Comparison of ENCODE assay signal across 1 cellular context in the genomic region with DNA sequence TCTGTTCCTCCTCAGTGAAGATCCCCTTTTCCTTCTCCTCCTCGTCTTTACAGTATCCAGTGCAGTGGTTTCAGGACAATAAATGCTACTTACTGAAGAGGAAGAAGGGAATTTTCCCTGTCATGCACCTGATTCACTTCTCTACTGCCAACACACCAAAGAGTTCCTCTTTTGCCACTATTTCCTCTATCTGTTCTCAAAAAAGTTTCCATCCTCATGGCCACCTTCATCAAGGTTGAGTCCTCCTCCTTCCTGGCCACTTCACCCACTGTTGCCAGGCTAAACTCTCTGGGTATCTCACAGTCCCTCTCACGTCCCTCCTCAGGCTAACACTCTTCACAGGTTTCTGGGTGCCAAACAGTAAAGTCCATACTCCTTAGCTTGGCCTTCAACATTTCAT.
TF ChIP-seq lines count a peak whose summit lies in the region.

No MANE protein-coding gene starts in this region.

TF ChIP-seq in HepG2, 621 proteins besides CTCF, POLR2A, EP300 and RAD21 (continued from another document):
- TF ChIP-seq KLF15 (CRISPR knock-in tag; IDR thresholded peaks at IDR 0.05; ENCODE audit: borderline replicate concordance) (no peak), FOXK2 (IDR thresholded peaks at IDR 0.05) (no peak), RCOR2 (CRISPR knock-in tag; IDR thresholded peaks at IDR 0.05) (no peak), LCORL (IDR thresholded peaks at IDR 0.05) (no peak), LCORL (CRISPR knock-in tag; IDR thresholded peaks at IDR 0.05) (no peak), CENPX (CRISPR knock-in tag; IDR thresholded peaks at IDR 0.05) (no peak), ZFP41 (CRISPR knock-in tag; IDR thresholded peaks at IDR 0.05; ENCODE audit: borderline replicate concordance) (no peak), BHLHE40 (IDR thresholded peaks at IDR 0.05; ENCODE audit: low read length) (no peak), ZNF616 (CRISPR knock-in tag; IDR thresholded peaks at IDR 0.05; ENCODE audit: low read depth) (no peak), TAF15 (IDR thresholded peaks at IDR 0.05; ENCODE audit: low read depth, low read length, poor library complexity, severe bottlenecking) (no peak), GPBP1L1 (CRISPR knock-in tag; IDR thresholded peaks at IDR 0.05) (no peak), SRSF9 (IDR thresholded peaks at IDR 0.05; ENCODE audit: borderline replicate concordance, insufficient read depth, low read depth, low read length, poor library complexity, severe bottlenecking) (no peak), ZNF782 (CRISPR knock-in tag; IDR thresholded peaks at IDR 0.05; ENCODE audit: borderline replicate concordance) (no peak), ZNF264 (CRISPR knock-in tag; IDR thresholded peaks at IDR 0.05) (no peak)
- TF ChIP-seq, protein P1, sequence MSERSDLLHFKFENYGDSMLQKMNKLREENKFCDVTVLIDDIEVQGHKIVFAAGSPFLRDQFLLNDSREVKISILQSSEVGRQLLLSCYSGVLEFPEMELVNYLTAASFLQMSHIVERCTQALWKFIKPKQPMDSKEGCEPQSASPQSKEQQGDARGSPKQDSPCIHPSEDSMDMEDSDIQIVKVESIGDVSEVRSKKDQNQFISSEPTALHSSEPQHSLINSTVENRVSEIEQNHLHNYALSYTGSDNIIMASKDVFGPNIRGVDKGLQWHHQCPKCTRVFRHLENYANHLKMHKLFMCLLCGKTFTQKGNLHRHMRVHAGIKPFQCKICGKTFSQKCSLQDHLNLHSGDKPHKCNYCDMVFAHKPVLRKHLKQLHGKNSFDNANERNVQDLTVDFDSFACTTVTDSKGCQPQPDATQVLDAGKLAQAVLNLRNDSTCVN (CRISPR knock-in tag; IDR thresholded peaks at IDR 0.05; ENCODE audit: borderline replicate concordance) = no peak
- TF ChIP-seq, protein P2, sequence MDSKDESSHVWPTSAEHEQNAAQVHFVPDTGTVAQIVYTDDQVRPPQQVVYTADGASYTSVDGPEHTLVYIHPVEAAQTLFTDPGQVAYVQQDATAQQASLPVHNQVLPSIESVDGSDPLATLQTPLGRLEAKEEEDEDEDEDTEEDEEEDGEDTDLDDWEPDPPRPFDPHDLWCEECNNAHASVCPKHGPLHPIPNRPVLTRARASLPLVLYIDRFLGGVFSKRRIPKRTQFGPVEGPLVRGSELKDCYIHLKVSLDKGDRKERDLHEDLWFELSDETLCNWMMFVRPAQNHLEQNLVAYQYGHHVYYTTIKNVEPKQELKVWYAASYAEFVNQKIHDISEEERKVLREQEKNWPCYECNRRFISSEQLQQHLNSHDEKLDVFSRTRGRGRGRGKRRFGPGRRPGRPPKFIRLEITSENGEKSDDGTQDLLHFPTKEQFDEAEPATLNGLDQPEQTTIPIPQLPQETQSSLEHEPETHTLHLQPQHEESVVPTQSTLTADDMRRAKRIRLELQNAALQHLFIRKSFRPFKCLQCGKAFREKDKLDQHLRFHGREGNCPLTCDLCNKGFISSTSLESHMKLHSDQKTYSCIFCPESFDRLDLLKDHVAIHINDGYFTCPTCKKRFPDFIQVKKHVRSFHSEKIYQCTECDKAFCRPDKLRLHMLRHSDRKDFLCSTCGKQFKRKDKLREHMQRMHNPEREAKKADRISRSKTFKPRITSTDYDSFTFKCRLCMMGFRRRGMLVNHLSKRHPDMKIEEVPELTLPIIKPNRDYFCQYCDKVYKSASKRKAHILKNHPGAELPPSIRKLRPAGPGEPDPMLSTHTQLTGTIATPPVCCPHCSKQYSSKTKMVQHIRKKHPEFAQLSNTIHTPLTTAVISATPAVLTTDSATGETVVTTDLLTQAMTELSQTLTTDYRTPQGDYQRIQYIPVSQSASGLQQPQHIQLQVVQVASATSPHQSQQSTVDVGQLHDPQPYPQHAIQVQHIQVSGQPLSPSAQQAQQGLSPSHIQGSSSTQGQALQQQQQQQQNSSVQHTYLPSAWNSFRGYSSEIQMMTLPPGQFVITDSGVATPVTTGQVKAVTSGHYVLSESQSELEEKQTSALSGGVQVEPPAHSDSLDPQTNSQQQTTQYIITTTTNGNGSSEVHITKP (CRISPR knock-in tag; IDR thresholded peaks at IDR 0.05; ENCODE audit: low read depth) = no peak
